ENCODE assay signal across 25 cellular contexts in genomic region chr10:29837586-29837985, GRCh38.
DNase-seq lines count a peak whose midpoint lies in the region; ATAC-seq, FAIRE-seq and TF ChIP-seq lines count a peak whose summit lies in the region.
"Had no signal": no experiment of that assay in that cellular context is flagged by ENCODE, and none has a peak within 500 bp of the region (broad histone marks: within the 10 kb centered on the region; RNA-seq: fewer than 3 reads in every experiment).

No MANE protein-coding gene starts in this region.

- DNase-seq in body of pancreas (peak; percentile 46 to 68 (median 60)), pancreas (peak in 2 of 6 donors; percentile 41 to 49), testis (peak; percentile 73), GM20000 (ENCODE audit: low spot score) (no peak), pons (ENCODE audit: low spot score) (no peak), osteoblast (ENCODE audit: insufficient read length, low spot score, missing footprints) (no peak)
- DNase-seq in effector memory CD8-positive, alpha-beta T cell, result no peak
- DNase-seq: Calu3, DMS79 treated with DMSO at 0.1 percent for 48 hours, GM23248, H7, Kasumi-1, MV-4-11, NCI-H1105 treated with DMSO at 0.1 percent for 48 hours, NCI-H146, NCI-H1930, NCI-H446, NCI-H524 treated with DMSO at 0.1 percent for 48 hours, NCI-H774, PC-3, SJCRH30 had no signal

- ATAC-seq in body of pancreas (peak; percentile 43), gastroesophageal sphincter (no peak), pancreas (peak in 3 of 4 donors; percentile 19 to 65 (median 55))
- no peak for ATAC-seq in effector memory CD8-positive, alpha-beta T cell (replicated peaks)
- ATAC-seq: HepG2, K562, PC-3, Right ventricle myocardium inferior had no signal

- H3K36me3 Mint-ChIP-seq in effector memory CD8-positive, alpha-beta T cell (ENCODE audit: insufficient read depth), result no peaks in the 10 kb centered on the region

- TF ChIP-seq POLR2A in body of pancreas (IDR thresholded peaks at IDR 0.05) (no peak), gastroesophageal sphincter (IDR thresholded peaks at IDR 0.05) (no peak), testis (IDR thresholded peaks at IDR 0.05) (no peak)

- no peaks in the 10 kb centered on the region for H3K9me3 Mint-ChIP-seq in effector memory CD8-positive, alpha-beta T cell

- no peak overlapping the region for H3K4me2 ChIP-seq in osteoblast (ENCODE audit: insufficient read depth, low read length)

- no peak overlapping the region for H2AFZ ChIP-seq in osteoblast (ENCODE audit: low read length)
- H2AFZ ChIP-seq: GM23248 had no signal

- no peaks in the 10 kb centered on the region for H3K36me3 ChIP-seq in body of pancreas (replicated peaks in 1 of 2; ENCODE audit: insufficient read depth in 1 of 2, low read depth in 2 of 2)
- H3K36me3 ChIP-seq in gastroesophageal sphincter, result no peaks in the 10 kb centered on the region
- H3K36me3 ChIP-seq in pancreas, result no peaks in the 10 kb centered on the region
- no peaks in the 10 kb centered on the region for H3K36me3 ChIP-seq in testis (ENCODE audit: low read depth, missing control alignments)
- no peaks in the 10 kb centered on the region for H3K36me3 ChIP-seq in osteoblast (ENCODE audit: insufficient read depth, low read length)
- H3K36me3 ChIP-seq: SJCRH30 had no signal

- no peak overlapping the region for H3K27ac Mint-ChIP-seq in effector memory CD8-positive, alpha-beta T cell

- TF ChIP-seq CTCF in body of pancreas (IDR thresholded peaks at IDR 0.05), result no peak
- no peak for TF ChIP-seq CTCF in gastroesophageal sphincter (IDR thresholded peaks at IDR 0.05)
- TF ChIP-seq CTCF in pancreas (IDR thresholded peaks at IDR 0.05), result no peak
- TF ChIP-seq CTCF in testis (IDR thresholded peaks at IDR 0.05), result no peak
- no peak for TF ChIP-seq CTCF in GM20000 (IDR thresholded peaks at IDR 0.05; ENCODE audit: extremely low read depth, missing control alignments)
- no peak for TF ChIP-seq CTCF in osteoblast (IDR thresholded peaks at IDR 0.05; ENCODE audit: extremely low read depth, low read depth, low read length)

- H3K27me3 ChIP-seq in body of pancreas (no peaks in the 10 kb centered on the region), gastroesophageal sphincter (no peaks in the 10 kb centered on the region), pancreas (no peaks in the 10 kb centered on the region), testis (no peaks in the 10 kb centered on the region), osteoblast (ENCODE audit: insufficient read depth, low read length) (peaks cover 58% of the 10 kb centered on the region)
- H3K27me3 ChIP-seq: SJCRH30 had no signal

- FAIRE-seq in pancreas (lab: Jason Lieb, UNC), result no peak
- FAIRE-seq: HepG2, K562 had no signal

- H3K4me3 ChIP-seq in body of pancreas, result no peak overlapping the region
- H3K4me3 ChIP-seq in gastroesophageal sphincter, result no peak overlapping the region
- H3K4me3 ChIP-seq in pancreas, result no peak overlapping the region
- no peak overlapping the region for H3K4me3 ChIP-seq in testis
- no peak overlapping the region for H3K4me3 ChIP-seq in osteoblast (ENCODE audit: insufficient read depth, low read length)
- H3K4me3 ChIP-seq: GM23248, K562, SJCRH30 had no signal

- no peak overlapping the region for H3K27ac ChIP-seq in body of pancreas
- H3K27ac ChIP-seq in gastroesophageal sphincter, result peak overlapping the region; percentile 90 to 97 (median 95)
- H3K27ac ChIP-seq in pancreas, result no peak overlapping the region
- H3K27ac ChIP-seq in testis, result peak overlapping the region; percentile 41 to 57
- H3K27ac ChIP-seq in osteoblast (ENCODE audit: low read depth, low read length), result no peak overlapping the region
- H3K27ac ChIP-seq: GM23248, SJCRH30 had no signal

- no peak overlapping the region for H3K4me3 Mint-ChIP-seq in effector memory CD8-positive, alpha-beta T cell

- intact Hi-C loops in body of pancreas (cut with DNase I) (no loop called here), pancreas (cut with DNase I) (no loop called here), testis (cut with DNase I; ENCODE audit: low total_unique reads) (no loop called here)

- H3K79me2 ChIP-seq in osteoblast (ENCODE audit: insufficient read depth, low read length), result no peaks in the 10 kb centered on the region

- WGBS in body of pancreas, 2 donors, result 42 to 44% methylated on average over 1 of the region's 1 CpG
- 50 to 55% methylated on average over 1 of the region's 1 CpG for WGBS in gastroesophageal sphincter (ENCODE audit: low coverage in 1 of 2), 2 donors
- 36 to 51% methylated on average over 1 of the region's 1 CpG for WGBS in pancreas, 2 donors
- WGBS in testis, 2 donors, result 29 to 38% methylated on average over 1 of the region's 1 CpG

- peaks cover 22% of the 10 kb centered on the region in 2 donors for H3K27me3 Mint-ChIP-seq in effector memory CD8-positive, alpha-beta T cell

- no peaks in the 10 kb centered on the region for H3K9me3 ChIP-seq in body of pancreas
- H3K9me3 ChIP-seq in gastroesophageal sphincter, result no peaks in the 10 kb centered on the region
- H3K9me3 ChIP-seq in pancreas, result no peaks in the 10 kb centered on the region
- no peaks in the 10 kb centered on the region for H3K9me3 ChIP-seq in testis
- H3K9me3 ChIP-seq in osteoblast (ENCODE audit: low read depth, low read length), result no peaks in the 10 kb centered on the region
- H3K9me3 ChIP-seq: SJCRH30 had no signal

- TF ChIP-seq EP300 in gastroesophageal sphincter (IDR thresholded peaks at IDR 0.05), result no peak

- H4K20me1 ChIP-seq in osteoblast (ENCODE audit: insufficient read depth, low read length), result no peaks in the 10 kb centered on the region

- H3K4me1 ChIP-seq in body of pancreas (peaks cover 48% of the 10 kb centered on the region), gastroesophageal sphincter (peaks cover 9 to 74% (median 10%) of the 10 kb centered on the region in 3 donors), pancreas (peaks cover 9 to 27% (median 10%) of the 10 kb centered on the region in 3 donors), testis (peaks cover 29% of the 10 kb centered on the region), osteoblast (ENCODE audit: insufficient read depth, low read length) (no peaks in the 10 kb centered on the region)

- H3K4me1 Mint-ChIP-seq in effector memory CD8-positive, alpha-beta T cell (ENCODE audit: low read depth in 2 of 2), result peaks cover 0 to 4% of the 10 kb centered on the region in 2 donors

Comparison
In these comparisons a context has a peak if more than half of its experiments do, and no peak if none do; other contexts are left out.
1. ATAC-seq: peak in body of pancreas (single experiment) and pancreas (3 of 4); none in gastroesophageal sphincter (single experiment) and effector memory CD8-positive, alpha-beta T cell (single experiment).
2. DNase-seq: peak in body of pancreas (4 of 4) and testis (single experiment); none in GM20000 (single experiment), pons (single experiment), effector memory CD8-positive, alpha-beta T cell (0 of 3) and osteoblast (single experiment).
3. H3K27ac ChIP-seq: peak in gastroesophageal sphincter (4 of 4) and testis (2 of 2); none in body of pancreas (0 of 4), pancreas (0 of 4) and osteoblast (single experiment).